In the genomic region with DNA sequence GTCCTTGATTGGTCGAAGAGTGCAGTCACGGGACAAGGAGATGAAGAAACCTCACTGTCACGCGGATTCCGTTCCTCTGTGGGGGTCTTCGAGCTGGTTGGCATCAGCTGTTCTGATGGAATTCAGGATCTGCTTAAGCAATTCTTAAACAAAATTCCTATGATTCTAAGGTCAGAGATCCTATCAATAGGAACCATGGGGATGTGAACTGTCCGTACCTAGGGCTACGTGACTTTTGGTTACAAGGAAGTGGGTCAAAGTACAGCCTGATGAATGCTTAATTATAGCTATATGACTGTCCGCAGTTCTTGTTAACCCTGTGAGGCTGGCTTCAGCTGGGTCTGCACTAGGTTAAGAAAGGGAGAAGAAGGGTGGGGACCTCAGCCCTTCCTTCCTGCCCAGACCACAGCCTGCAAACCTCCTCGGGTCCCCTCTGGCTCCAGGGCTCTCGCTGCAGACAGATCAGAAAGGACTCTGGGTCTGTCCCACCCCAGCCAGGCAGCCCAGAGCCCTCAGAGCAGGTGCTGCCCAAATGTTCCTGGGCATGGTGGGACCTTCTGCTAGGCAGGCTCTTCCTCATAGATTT, we compare ENCODE assay signal across 10 cellular contexts. TPM values are rescaled to one million over a fixed set of nuclear protein-coding genes. Genes with fewer than 3 reads are reported as not detected.
DNase-seq lines count a peak whose midpoint lies in the region; ATAC-seq and TF ChIP-seq lines count a peak whose summit lies in the region.
"Had no signal": no experiment of that assay in that cellular context is flagged by ENCODE, and none has a peak within 500 bp of the region (broad histone marks: within the 10 kb centered on the region; RNA-seq: fewer than 3 reads in every experiment).

No MANE protein-coding gene starts in this region.

- H3K27ac ChIP-seq in breast epithelium, result peak overlapping the region; percentile 66 to 80
- H3K27ac ChIP-seq in suprapubic skin, result peak overlapping the region; percentile 92

- TF ChIP-seq CTCF in breast epithelium (IDR thresholded peaks at IDR 0.05) (no peak), suprapubic skin (IDR thresholded peaks at IDR 0.05) (no peak)

- TF ChIP-seq EP300 in suprapubic skin (IDR thresholded peaks at IDR 0.05), result no peak

- ATAC-seq in activated naive CD8-positive, alpha-beta T cell treated with anti-CD3 and anti-CD28 coated beads, Interleukin-2, amount 10 ng/mL, durations not matched to agents 7 days and 5 days (ENCODE audit: low read depth), result peak; percentile 55
- no peak for ATAC-seq in activated naive CD8-positive, alpha-beta T cell treated with anti-CD3 and anti-CD28 coated beads, Interleukin-2, amount 50 U/mL, for 24 hours

- WGBS in suprapubic skin, result 82% methylated on average over 10 of the region's 11 CpGs

- peak overlapping the region; percentile 96 for H3K27ac Mint-ChIP-seq in activated naive CD8-positive, alpha-beta T cell treated with anti-CD3 and anti-CD28 coated beads, Interleukin-2, amount 10 ng/mL, durations not matched to agents 7 days and 5 days
- H3K27ac Mint-ChIP-seq in activated naive CD8-positive, alpha-beta T cell treated with anti-CD3 and anti-CD28 coated beads, Interleukin-2, amount 50 U/mL, for 24 hours, result no peak overlapping the region

- H3K4me3 Mint-ChIP-seq in activated naive CD8-positive, alpha-beta T cell treated with anti-CD3 and anti-CD28 coated beads, Interleukin-2, amount 10 ng/mL, durations not matched to agents 7 days and 5 days, result peak overlapping the region; percentile 86
- H3K4me3 Mint-ChIP-seq in activated naive CD8-positive, alpha-beta T cell treated with anti-CD3 and anti-CD28 coated beads, Interleukin-2, amount 50 U/mL, for 24 hours, result no peak overlapping the region

- intact Hi-C loops in breast epithelium (cut with DNase I; ENCODE audit: low total_unique reads), result no loop called here

- H3K27me3 Mint-ChIP-seq in activated naive CD8-positive, alpha-beta T cell treated with anti-CD3 and anti-CD28 coated beads, Interleukin-2, amount 10 ng/mL, durations not matched to agents 7 days and 5 days, result peaks cover 3% of the 10 kb centered on the region
- H3K27me3 Mint-ChIP-seq in activated naive CD8-positive, alpha-beta T cell treated with anti-CD3 and anti-CD28 coated beads, Interleukin-2, amount 50 U/mL, for 24 hours, result peaks cover 3% of the 10 kb centered on the region

- DNase-seq in activated naive CD8-positive, alpha-beta T cell treated with anti-CD3 and anti-CD28 coated beads, Interleukin-2, amount 10 ng/mL, durations not matched to agents 7 days and 5 days, result no peak
- DNase-seq in activated naive CD8-positive, alpha-beta T cell treated with anti-CD3 and anti-CD28 coated beads, Interleukin-2, amount 50 U/mL, for 24 hours, result no peak
- peak; percentile 51 to 63 for DNase-seq in Kasumi-1 (lab: John Stamatoyannopoulos, UW)
- DNase-seq in breast epithelium (ENCODE audit: low spot score in 2 of 2), result peak in 1 of 2 donors; percentile 35
- peak in 1 of 2 donors; percentile 64 for DNase-seq in suprapubic skin (ENCODE audit: low spot score in 2 of 2)
- no peak for DNase-seq in NCI-H524 (lab: John Stamatoyannopoulos, UW)
- no peak for DNase-seq in NCI-H2107 treated with DMSO at 0.1 percent for 48 hours (lab: John Stamatoyannopoulos, UW; ENCODE audit: unreplicated experiment)
- DNase-seq in hypothalamus (lab: John Stamatoyannopoulos, UW), result no peak
- DNase-seq: amniotic stem cell, NCI-H2107 had no signal

- H3K9me3 ChIP-seq in breast epithelium (no peaks in the 10 kb centered on the region), suprapubic skin (no peaks in the 10 kb centered on the region)

- H3K4me3 ChIP-seq in breast epithelium (no peak overlapping the region), suprapubic skin (no peak overlapping the region)

- H3K36me3 ChIP-seq in breast epithelium (no peaks in the 10 kb centered on the region), suprapubic skin (no peaks in the 10 kb centered on the region)

- H3K27me3 ChIP-seq in breast epithelium (no peaks in the 10 kb centered on the region), suprapubic skin (no peaks in the 10 kb centered on the region)

- H3K9me3 Mint-ChIP-seq in activated naive CD8-positive, alpha-beta T cell treated with anti-CD3 and anti-CD28 coated beads, Interleukin-2, amount 10 ng/mL, durations not matched to agents 7 days and 5 days, result no peaks in the 10 kb centered on the region
- no peaks in the 10 kb centered on the region for H3K9me3 Mint-ChIP-seq in activated naive CD8-positive, alpha-beta T cell treated with anti-CD3 and anti-CD28 coated beads, Interleukin-2, amount 50 U/mL, for 24 hours

- TF ChIP-seq POLR2A in breast epithelium (IDR thresholded peaks at IDR 0.05) (no peak), suprapubic skin (IDR thresholded peaks at IDR 0.05) (no peak)

- no peaks in the 10 kb centered on the region for H3K36me3 Mint-ChIP-seq in activated naive CD8-positive, alpha-beta T cell treated with anti-CD3 and anti-CD28 coated beads, Interleukin-2, amount 10 ng/mL, durations not matched to agents 7 days and 5 days
- H3K36me3 Mint-ChIP-seq in activated naive CD8-positive, alpha-beta T cell treated with anti-CD3 and anti-CD28 coated beads, Interleukin-2, amount 50 U/mL, for 24 hours (ENCODE audit: low read depth), result no peaks in the 10 kb centered on the region

- POLR2A ChIA-PET in activated naive CD8-positive, alpha-beta T cell treated with anti-CD3 and anti-CD28 coated beads, Interleukin-2, amount 10 ng/mL, durations not matched to agents 7 days and 5 days (lab: Charles Lee), result interaction anchor here (0.6 to 2.6 kb wide), 8 partner anchors 17 to 327 kb away, joined by 3 to 15 read pairs (median 3); partner anchors contain the start of gene TAF1B

- H3K4me1 ChIP-seq in breast epithelium (peaks cover 22 to 43% of the 10 kb centered on the region in 2 donors), suprapubic skin (peaks cover 67% of the 10 kb centered on the region)

- peaks cover 19% of the 10 kb centered on the region for H3K4me1 Mint-ChIP-seq in activated naive CD8-positive, alpha-beta T cell treated with anti-CD3 and anti-CD28 coated beads, Interleukin-2, amount 10 ng/mL, durations not matched to agents 7 days and 5 days
- peaks cover 21% of the 10 kb centered on the region for H3K4me1 Mint-ChIP-seq in activated naive CD8-positive, alpha-beta T cell treated with anti-CD3 and anti-CD28 coated beads, Interleukin-2, amount 50 U/mL, for 24 hours

RNA-seq across cellular contexts. Expression of gene TAF1B, which starts 44.2 kb away (rescaled TPM):
- 10 to 100 TPM; 18.8 to 19.0 TPM for total RNA-seq in activated naive CD8-positive, alpha-beta T cell treated with anti-CD3 and anti-CD28 coated beads, Interleukin-2, amount 10 ng/mL, durations not matched to agents 7 days and 5 days
- total RNA-seq in breast epithelium, result 10 to 100 TPM; 17.0 to 21.6 (median 20.3) TPM
- total RNA-seq in suprapubic skin, result 10 to 100 TPM; 12.7 to 24.0 (median 18.0) TPM

Comparison
In these comparisons a context has a peak if more than half of its experiments do, and no peak if none do; other contexts are left out.
1. DNase-seq: peak in Kasumi-1 (2 of 2); none in activated naive CD8-positive, alpha-beta T cell treated with anti-CD3 and anti-CD28 coated beads, Interleukin-2, amount 10 ng/mL, durations not matched to agents 7 days and 5 days (single experiment), activated naive CD8-positive, alpha-beta T cell treated with anti-CD3 and anti-CD28 coated beads, Interleukin-2, amount 50 U/mL, for 24 hours (single experiment), NCI-H524 (0 of 2), NCI-H2107 treated with DMSO at 0.1 percent for 48 hours (single experiment) and hypothalamus (0 of 51).